10 cellular contexts compared by ENCODE assay signal in genomic region chr15:51907136-51907862, GRCh38.
DNase-seq lines count a peak whose midpoint lies in the region; ATAC-seq, FAIRE-seq and TF ChIP-seq lines count a peak whose summit lies in the region.
"Had no signal": no experiment of that assay in that cellular context is flagged by ENCODE, and none has a peak within 500 bp of the region (broad histone marks: within the 10 kb centered on the region; RNA-seq: fewer than 3 reads in every experiment).

No MANE protein-coding gene starts in this region.

- H3K27me3 ChIP-seq in HCT116 (ENCODE audit: insufficient read depth, low read length) (no peaks in the 10 kb centered on the region), keratinocyte (ENCODE audit: control insufficient read depth, extremely low read depth, insufficient read depth, low read length) (no peaks in the 10 kb centered on the region)

- TF ChIP-seq CTCF in HCT116 (IDR thresholded peaks at IDR 0.05 in 2 of 3, conservative IDR thresholded peaks at IDR 0.05 in 1 of 3; ENCODE audit: borderline replicate concordance in 1 of 3, insufficient read depth in 1 of 3, low read depth in 2 of 3, low read length in 2 of 3), result peak; percentile 50 to 74 (median 66); a peak in 5 of 6 replicates
- TF ChIP-seq CTCF in keratinocyte (optimal IDR thresholded peaks at IDR 0.05 in 1 of 3, IDR thresholded peaks at IDR 0.05 in 1 of 3, conservative IDR thresholded peaks at IDR 0.05 in 1 of 3; ENCODE audit: extremely low read depth in 1 of 3, insufficient read depth in 2 of 3, low read length in 3 of 3), result peak; percentile 23 to 44 (median 35)

- H3K9ac ChIP-seq in HCT116 (ENCODE audit: low read length) (no peak overlapping the region), keratinocyte (ENCODE audit: control insufficient read depth, extremely low read depth, insufficient read depth, low read length) (no peak overlapping the region)

- peak; percentile 69 for FAIRE-seq in keratinocyte (lab: Jason Lieb, UNC)

- DNase-seq in ACHN (peak; percentile 31), HCT116 (ENCODE audit: low read depth, low spot score) (peak; percentile 96), SHP77 treated with DMSO at 0.1 percent for 48 hours (lab: John Stamatoyannopoulos, UW) (peak; percentile 92), keratinocyte (ENCODE audit: low read depth, low spot score) (peak; percentile 38), NCI-H1092 treated with DMSO at 0.1 percent for 48 hours (lab: John Stamatoyannopoulos, UW) (no peak), KG1 (lab: John Stamatoyannopoulos, UW) (no peak)
- DNase-seq: activated CD4-positive, alpha-beta memory T cell treated with anti-CD3 and anti-CD28 coated beads, Interleukin-2, amount 10 ng/mL, durations not matched to agents 7 days and 5 days; COR-L47 had no signal

- CTCF ChIA-PET in HCT116 (lab: Charles Lee), result interaction anchor here (1.4 kb wide), 1 partner anchor 10 kb away, joined by 7 read pairs; no protein-coding TSS in a partner anchor

- TF ChIP-seq POLR2A in HCT116 (IDR thresholded peaks at IDR 0.05; ENCODE audit: borderline replicate concordance, extremely low read depth, insufficient read depth, insufficient read length), result no peak

- peak; percentile 66 for TF ChIP-seq RAD21 in HCT116 (IDR thresholded peaks at IDR 0.05; ENCODE audit: low read depth)

- intact Hi-C loops in HCT116 (cut with micrococcal nuclease), result loop anchor here (1.0 to 5.0 kb wide), 3 partner anchors 105 to 255 kb away; no protein-coding TSS in a partner anchor

- dilution Hi-C loops in keratinocyte (cut with MboI; ENCODE audit: extremely low pct_ligation_motif_present, low sequenced_read_pairs), result no loop called here

- POLR2A ChIA-PET in HCT116 (lab: Charles Lee), result no interaction called here

- ATAC-seq in HCT116, result peak; percentile 98
- ATAC-seq in HG03521 (IDR thresholded peaks at IDR 0.05; ENCODE audit: unreplicated experiment), result no peak
- no peak for ATAC-seq in HG03045 (IDR thresholded peaks at IDR 0.05; ENCODE audit: unreplicated experiment)

- H3K4me1 ChIP-seq in HCT116 (ENCODE audit: control insufficient read depth in 1 of 2, insufficient read depth in 2 of 2, low read length in 2 of 2) (peaks cover 31 to 32% of the 10 kb centered on the region in 2 experiments), keratinocyte (ENCODE audit: control insufficient read depth, extremely low read depth, insufficient read depth, low read length) (peaks cover 4% of the 10 kb centered on the region)

- no peaks in the 10 kb centered on the region for H3K9me2 ChIP-seq in HCT116 (ENCODE audit: insufficient read depth)

- H3K4me2 ChIP-seq in HCT116 (ENCODE audit: low read length) (peak overlapping the region; percentile 52), keratinocyte (ENCODE audit: control insufficient read depth, extremely low read depth, insufficient read depth, low read depth, low read length) (no peak overlapping the region)

- H3K36me3 ChIP-seq in HCT116 (ENCODE audit: control insufficient read depth in 1 of 2, insufficient read depth in 2 of 2, low read length in 2 of 2) (peaks cover 16 to 24% of the 10 kb centered on the region in 2 experiments; a peak in 3 of 4 replicates), keratinocyte (ENCODE audit: control insufficient read depth in 2 of 2, extremely low read depth in 1 of 2, insufficient read depth in 2 of 2, low read length in 2 of 2) (peaks cover 23 to 48% of the 10 kb centered on the region in 2 experiments)

- H3K27ac ChIP-seq in HCT116 (ENCODE audit: low read depth, low read length), result peak overlapping the region; percentile 44
- no peak overlapping the region for H3K27ac ChIP-seq in keratinocyte (ENCODE audit: control insufficient read depth, insufficient read depth, low read length)

- RAD21 ChIA-PET in HCT116 (lab: Charles Lee; ENCODE audit: low non-redundant PET in 1 of 2, low total read pairs in 2 of 2, uncharacterized antibody in 2 of 2, unreplicated experiment in 2 of 2), result no interaction called here

- H4K20me1 ChIP-seq in HCT116 (ENCODE audit: insufficient read depth) (peaks cover 7% of the 10 kb centered on the region), keratinocyte (ENCODE audit: control insufficient read depth, extremely low read depth, insufficient read depth, low read length) (peaks cover 13% of the 10 kb centered on the region)

- H3K9me1 ChIP-seq in keratinocyte (ENCODE audit: control insufficient read depth, extremely low read depth, insufficient read depth, low read length), result no peaks in the 10 kb centered on the region

- H2AFZ ChIP-seq in HCT116 (ENCODE audit: low read depth, low read length, poor library complexity, severe bottlenecking) (no peak overlapping the region), keratinocyte (ENCODE audit: control insufficient read depth, low read length) (no peak overlapping the region)

- no peaks in the 10 kb centered on the region for H3K9me3 ChIP-seq in HCT116 (ENCODE audit: control insufficient read depth in 1 of 2, insufficient read depth in 1 of 2, low read depth in 1 of 2, low read length in 2 of 2)
- H3K9me3 ChIP-seq in keratinocyte (ENCODE audit: control insufficient read depth, low read depth, low read length), result no peaks in the 10 kb centered on the region

- H3K4me3 ChIP-seq in HCT116 (replicated peaks in 1 of 2; ENCODE audit: low read depth in 1 of 2, low read length in 2 of 2) (no peak overlapping the region), keratinocyte (ENCODE audit: control insufficient read depth in 2 of 3, extremely low read depth in 1 of 3, insufficient read depth in 2 of 3, low read depth in 1 of 3, low read length in 3 of 3) (no peak overlapping the region)

- H3K79me2 ChIP-seq in HCT116 (ENCODE audit: insufficient read depth, low read length) (peaks cover 4% of the 10 kb centered on the region; the same call in 1 of the 2 replicates), keratinocyte (ENCODE audit: control insufficient read depth, insufficient read depth, low read length) (peaks cover 21% of the 10 kb centered on the region)

- in situ Hi-C loops in ACHN (cut with HindIII; ENCODE audit: low pct_ligation_motif_present, low pct_unique_long_range_greater_than_20kb, low sequenced_read_pairs), result no loop called here

- BruUV-seq in HCT116 (replicated peaks; lab: Mats Ljungman, UMichigan), result no TSS peak

TF ChIP-seq in HCT116, 20 proteins besides CTCF, POLR2A, EP300 and RAD21 (continues in another document):
- TF ChIP-seq JUND (IDR thresholded peaks at IDR 0.05) (peak; percentile 89), ATF3 (IDR thresholded peaks at IDR 0.05) (no peak), SIN3A (IDR thresholded peaks at IDR 0.05; ENCODE audit: low read depth) (peak; percentile 85), EGR1 (IDR thresholded peaks at IDR 0.05; ENCODE audit: low read depth) (no peak), FOSL1 (IDR thresholded peaks at IDR 0.05; ENCODE audit: low read depth) (peak; percentile 96), EZH2phosphoT487 (IDR thresholded peaks at IDR 0.05; ENCODE audit: borderline replicate concordance) (no peak), SP1 (IDR thresholded peaks at IDR 0.05; ENCODE audit: low read depth) (peak; percentile 85), TCF7L2 (IDR thresholded peaks at IDR 0.05; ENCODE audit: borderline replicate concordance, extremely low read depth, insufficient read depth, insufficient read length) (no peak), SRF (IDR thresholded peaks at IDR 0.05; ENCODE audit: low read depth) (peak; percentile 81), ELF1 (IDR thresholded peaks at IDR 0.05; ENCODE audit: borderline replicate concordance, low read depth) (no peak), YY1 (IDR thresholded peaks at IDR 0.05; ENCODE audit: extremely low read depth, insufficient replicate concordance, low read depth, low read length) (no peak), POLR2AphosphoS5 (IDR thresholded peaks at IDR 0.05; ENCODE audit: low read depth, low read length) (peak; percentile 64; the same call in 1 of the 2 replicates), CEBPB (IDR thresholded peaks at IDR 0.05; ENCODE audit: low read depth) (no peak), MAX (IDR thresholded peaks at IDR 0.05) (peak; percentile 57; the same call in 1 of the 2 replicates), EZH2 (IDR thresholded peaks at IDR 0.05) (no peak), CBX3 (IDR thresholded peaks at IDR 0.05; ENCODE audit: low read depth) (peak; percentile 82; the same call in 1 of the 2 replicates), ZFX (IDR thresholded peaks at IDR 0.05) (no peak), ZBTB33 (IDR thresholded peaks at IDR 0.05; ENCODE audit: extremely low read depth, insufficient replicate concordance, low read length) (no peak), ZNF274 (IDR thresholded peaks at IDR 0.05; ENCODE audit: low read depth, low read length) (no peak)

Comparison
In these comparisons a context has a peak if more than half of its experiments do, and no peak if none do; other contexts are left out.
1. DNase-seq: peak in ACHN (single experiment), HCT116 (single experiment), SHP77 treated with DMSO at 0.1 percent for 48 hours (single experiment) and keratinocyte (single experiment); none in NCI-H1092 treated with DMSO at 0.1 percent for 48 hours (single experiment) and KG1 (single experiment).